Comparison of ENCODE assay signal across 1 cellular context in the genomic region with DNA sequence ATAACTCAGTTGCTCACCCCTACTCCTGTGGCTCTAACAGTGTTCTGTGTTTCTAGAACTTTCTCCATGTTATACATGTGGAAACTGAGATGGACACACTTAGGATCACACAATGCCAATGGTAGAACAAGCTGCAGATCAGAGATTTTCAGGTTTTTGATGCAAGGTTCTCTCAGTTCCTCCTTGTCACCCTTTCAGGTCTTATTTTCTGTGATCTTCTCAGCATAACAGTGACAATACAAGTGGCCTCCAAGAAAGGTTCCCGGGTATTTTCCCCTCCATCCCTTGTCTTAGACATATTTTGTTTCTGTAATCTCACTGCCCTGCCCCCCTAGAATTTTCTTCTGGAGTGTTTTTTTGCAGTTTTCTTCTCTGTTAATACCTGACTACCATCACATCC.
TF ChIP-seq lines count a peak whose summit lies in the region.

No MANE protein-coding gene starts in this region.

TF ChIP-seq in SK-N-SH, 30 proteins besides CTCF, POLR2A, EP300 and RAD21:
- TF ChIP-seq ZBTB33 (IDR thresholded peaks at IDR 0.05; ENCODE audit: borderline replicate concordance, low read depth), result no peak
- TF ChIP-seq IRF3 (IDR thresholded peaks at IDR 0.05; ENCODE audit: low read depth, low read length), result no peak
- TF ChIP-seq MAX (IDR thresholded peaks at IDR 0.05; ENCODE audit: low read depth), result no peak
- TF ChIP-seq POLR2AphosphoS5 (IDR thresholded peaks at IDR 0.05; ENCODE audit: low read depth, low read length), result no peak
- TF ChIP-seq EZH2phosphoT487 (IDR thresholded peaks at IDR 0.05; ENCODE audit: borderline replicate concordance, low read depth), result no peak
- no peak for TF ChIP-seq YY1 (IDR thresholded peaks at IDR 0.05; ENCODE audit: low read depth)
- TF ChIP-seq RXRA (IDR thresholded peaks at IDR 0.05; ENCODE audit: borderline replicate concordance, low read depth), result no peak
- TF ChIP-seq NFIC (IDR thresholded peaks at IDR 0.05; ENCODE audit: borderline replicate concordance), result no peak
- no peak for TF ChIP-seq FOXJ3 (CRISPR knock-in tag; IDR thresholded peaks at IDR 0.05)
- TF ChIP-seq, protein P1, sequence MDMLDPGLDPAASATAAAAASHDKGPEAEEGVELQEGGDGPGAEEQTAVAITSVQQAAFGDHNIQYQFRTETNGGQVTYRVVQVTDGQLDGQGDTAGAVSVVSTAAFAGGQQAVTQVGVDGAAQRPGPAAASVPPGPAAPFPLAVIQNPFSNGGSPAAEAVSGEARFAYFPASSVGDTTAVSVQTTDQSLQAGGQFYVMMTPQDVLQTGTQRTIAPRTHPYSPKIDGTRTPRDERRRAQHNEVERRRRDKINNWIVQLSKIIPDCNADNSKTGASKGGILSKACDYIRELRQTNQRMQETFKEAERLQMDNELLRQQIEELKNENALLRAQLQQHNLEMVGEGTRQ (IDR thresholded peaks at IDR 0.05; ENCODE audit: borderline replicate concordance, low read depth, low read length), result no peak
